Comparison of ENCODE assay signal across 8 cellular contexts in genomic region chr14:76946753-76947077, GRCh38.
DNase-seq lines count a peak whose midpoint lies in the region; ATAC-seq and TF ChIP-seq lines count a peak whose summit lies in the region.

No MANE protein-coding gene starts in this region.

- peak overlapping the region; percentile 99 for H3K27ac Mint-ChIP-seq in neural progenitor cell

- H3K36me3 Mint-ChIP-seq in neural progenitor cell = no peaks in the 10 kb centered on the region

- H3K4me1 Mint-ChIP-seq in neural progenitor cell = peaks cover 67% of the 10 kb centered on the region

- H2AFZ ChIP-seq in neural progenitor cell (replicated peaks) = no peak overlapping the region

- H3K9ac ChIP-seq in ES-I3 (ENCODE audit: low read depth, low read length) = peak overlapping the region; percentile 35; the same call in 1 of the 2 replicates
- H3K9ac ChIP-seq in neural progenitor cell = no peak overlapping the region

- peaks cover 15% of the 10 kb centered on the region for H3K27me3 Mint-ChIP-seq in neural progenitor cell (ENCODE audit: insufficient read depth, low read depth)

- DNase-seq in coronary artery (ENCODE audit: low spot score) = no peak
- DNase-seq in neural progenitor cell (ENCODE audit: low spot score) = no peak
- DNase-seq in dedifferentiated amniotic fluid mesenchymal stem cell (ENCODE audit: extremely low spot score) = no peak
- DNase-seq in NCI-H1694 treated with DMSO at 0.1 percent for 48 hours (lab: John Stamatoyannopoulos, UW) = no peak
- DNase-seq in NCI-H1930 (lab: John Stamatoyannopoulos, UW) = no peak
- no peak for DNase-seq in T1000 (lab: John Stamatoyannopoulos, UW)

- no peaks in the 10 kb centered on the region for H3K79me2 ChIP-seq in neural progenitor cell (ENCODE audit: low read depth)

- TF ChIP-seq CTCF in coronary artery (IDR thresholded peaks at IDR 0.05) (no peak), neural progenitor cell (IDR thresholded peaks at IDR 0.05) (no peak)

- no peaks in the 10 kb centered on the region for H3K9me3 Mint-ChIP-seq in neural progenitor cell

- H3K27ac ChIP-seq in coronary artery (peak overlapping the region; percentile 78 to 89), neural progenitor cell (no peak overlapping the region)

- peak; percentile 8 for ATAC-seq in HG03378 (IDR thresholded peaks at IDR 0.05; ENCODE audit: unreplicated experiment)

- H3K4me3 ChIP-seq in coronary artery (peak overlapping the region; percentile 54), neural progenitor cell (no peak overlapping the region)

- no peaks in the 10 kb centered on the region for H3K9me3 ChIP-seq in ES-I3 (ENCODE audit: control insufficient read depth, insufficient read depth, low read length)
- no peaks in the 10 kb centered on the region for H3K9me3 ChIP-seq in neural progenitor cell (ENCODE audit: low read depth)

- H3K36me3 ChIP-seq in ES-I3 (ENCODE audit: insufficient read depth, low read length) (no peaks in the 10 kb centered on the region), neural progenitor cell (no peaks in the 10 kb centered on the region)

- H3K4me2 ChIP-seq in neural progenitor cell = peak overlapping the region; percentile 6

- peak overlapping the region; percentile 54 for H3K4me3 Mint-ChIP-seq in neural progenitor cell

- H3K27me3 ChIP-seq in neural progenitor cell = no peaks in the 10 kb centered on the region

- H3K4me1 ChIP-seq in ES-I3 (ENCODE audit: insufficient read depth, low read length) (peaks cover 24% of the 10 kb centered on the region), neural progenitor cell (peaks cover 16% of the 10 kb centered on the region)

- H4K20me1 ChIP-seq in neural progenitor cell (ENCODE audit: low read depth) = no peaks in the 10 kb centered on the region

- H3F3A ChIP-seq in neural progenitor cell (ENCODE audit: low read depth) = peaks cover 20% of the 10 kb centered on the region
